In the genomic region with DNA sequence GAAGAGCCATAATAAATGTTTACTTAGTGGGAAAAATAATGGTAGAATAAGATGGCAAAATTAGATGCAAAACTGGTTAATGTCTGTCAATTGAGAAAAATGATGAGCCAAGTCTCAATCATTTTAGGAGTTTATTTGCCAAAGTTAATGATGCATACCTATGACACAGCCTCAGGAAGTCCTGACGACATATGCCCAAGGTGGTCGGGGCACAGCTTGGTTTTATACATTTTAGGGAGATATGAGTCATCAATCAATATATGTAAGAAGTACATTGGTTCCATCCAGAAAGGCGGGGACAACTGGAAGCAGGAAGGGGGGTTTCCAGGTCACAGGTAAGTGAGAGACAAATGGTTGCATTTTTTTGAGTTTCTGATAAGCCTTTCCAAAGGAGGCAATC, we compare ENCODE assay signal across 19 cellular contexts. TPM values are rescaled to one million over a fixed set of nuclear protein-coding genes. Genes with fewer than 3 reads are reported as not detected.
A peak's percentile ranks its signal among the peaks of the same experiment; 100 is the strongest.
DNase-seq lines count a peak whose midpoint lies in the region; ATAC-seq, FAIRE-seq and TF ChIP-seq lines count a peak whose summit lies in the region.
"Had no signal": no experiment of that assay in that cellular context is flagged by ENCODE, and none has a peak within 500 bp of the region (broad histone marks: within the 10 kb centered on the region; RNA-seq: fewer than 3 reads in every experiment).

No MANE protein-coding gene starts in this region.

- H3K4me3 ChIP-seq in HepG2 (replicated peaks in 1 of 3; ENCODE audit: insufficient read depth in 1 of 3, low read depth in 2 of 3, low read length in 3 of 3) (no peak overlapping the region), right lobe of liver (no peak overlapping the region), fibroblast of lung (replicated peaks in 1 of 4; ENCODE audit: control extremely low read depth in 1 of 4, insufficient read depth in 1 of 4, low read depth in 3 of 4, low read length in 4 of 4) (no peak overlapping the region), upper lobe of right lung (no peak overlapping the region), suprapubic skin (no peak overlapping the region), OCI-LY7 (ENCODE audit: low read depth, low read length, poor library complexity, severe bottlenecking) (no peak overlapping the region)
- H3K4me3 ChIP-seq: coronary artery had no signal

- TF ChIP-seq CTCF in HepG2 (CRISPR knock-in tag; IDR thresholded peaks at IDR 0.05), result no peak
- TF ChIP-seq CTCF in right lobe of liver (IDR thresholded peaks at IDR 0.05), result no peak
- TF ChIP-seq CTCF in fibroblast of lung (conservative IDR thresholded peaks at IDR 0.05 in 1 of 2, IDR thresholded peaks at IDR 0.05 in 1 of 2; ENCODE audit: low read depth in 1 of 2, low read length in 2 of 2), result no peak
- no peak for TF ChIP-seq CTCF in upper lobe of right lung (IDR thresholded peaks at IDR 0.05)
- TF ChIP-seq CTCF in suprapubic skin (IDR thresholded peaks at IDR 0.05), result no peak
- no peak for TF ChIP-seq CTCF in OCI-LY7 (conservative IDR thresholded peaks at IDR 0.05; ENCODE audit: low read length)

- BruUV-seq in HepG2 (replicated peaks; lab: Mats Ljungman, UMichigan), result no TSS peak
- no TSS peak for BruUV-seq in OCI-LY7 (replicated peaks; lab: Mats Ljungman, UMichigan)

- CTCF ChIA-PET in HepG2 (lab: Yijun Ruan, JAX; ENCODE audit: low intra/inter-chr PET ratio, low total read pairs) (no interaction called here), OCI-LY7 (lab: Charles Lee; ENCODE audit: unreplicated experiment) (no interaction called here)

- no peak overlapping the region for H3K9ac ChIP-seq in HepG2 (ENCODE audit: insufficient read depth, low read depth, low read length)
- H3K9ac ChIP-seq in fibroblast of lung (ENCODE audit: insufficient read depth, low read length), result no peak overlapping the region

- POLR2A ChIA-PET in HepG2 (lab: Yijun Ruan, JAX) (no interaction called here), OCI-LY7 (lab: Charles Lee) (interaction anchor here (0.6 kb wide), 1 partner anchor 60 kb away, joined by 3 read pairs; no protein-coding TSS in a partner anchor)

- H3K4me2 ChIP-seq in HepG2 (ENCODE audit: low read depth, low read length) (no peak overlapping the region), fibroblast of lung (ENCODE audit: extremely low read depth, insufficient read depth, low read length) (no peak overlapping the region), OCI-LY7 (ENCODE audit: low read length) (no peak overlapping the region)

- H3K36me3 ChIP-seq in HepG2 (replicated peaks in 1 of 2; ENCODE audit: control insufficient read depth in 1 of 2, insufficient read depth in 2 of 2, low read length in 2 of 2) (no peaks in the 10 kb centered on the region), right lobe of liver (no peaks in the 10 kb centered on the region), fibroblast of lung (ENCODE audit: control insufficient read depth, insufficient read depth, low read length) (no peaks in the 10 kb centered on the region), upper lobe of right lung (no peaks in the 10 kb centered on the region), suprapubic skin (no peaks in the 10 kb centered on the region), OCI-LY7 (ENCODE audit: insufficient read depth, low read length) (no peaks in the 10 kb centered on the region)

- no peaks in the 10 kb centered on the region for H3K79me2 ChIP-seq in HepG2 (ENCODE audit: insufficient read depth, low read length)
- no peaks in the 10 kb centered on the region for H3K79me2 ChIP-seq in fibroblast of lung (ENCODE audit: control insufficient read depth, insufficient read depth, low read length)
- H3K79me2 ChIP-seq in OCI-LY7 (ENCODE audit: insufficient read depth, low read depth, low read length), result no peaks in the 10 kb centered on the region

- peaks cover 9% of the 10 kb centered on the region; the same call in 1 of the 2 replicates for H3K4me1 ChIP-seq in HepG2 (ENCODE audit: insufficient read depth, low read length)
- H3K4me1 ChIP-seq in right lobe of liver, result no peaks in the 10 kb centered on the region
- H3K4me1 ChIP-seq in fibroblast of lung (ENCODE audit: control insufficient read depth, extremely low read depth, insufficient read depth, low read length), result peaks cover 36% of the 10 kb centered on the region
- peaks cover 20% of the 10 kb centered on the region for H3K4me1 ChIP-seq in upper lobe of right lung
- H3K4me1 ChIP-seq in suprapubic skin, result peaks cover 36% of the 10 kb centered on the region
- H3K4me1 ChIP-seq in OCI-LY7 (ENCODE audit: insufficient read depth, low read length, poor library complexity, severe bottlenecking), result no peaks in the 10 kb centered on the region

- TF ChIP-seq POLR2A in HepG2 (IDR thresholded peaks at IDR 0.05; ENCODE audit: insufficient read depth in 1 of 2, low read depth in 2 of 2, low read length in 2 of 2), result no peak
- no peak for TF ChIP-seq POLR2A in right lobe of liver (IDR thresholded peaks at IDR 0.05)
- no peak for TF ChIP-seq POLR2A in suprapubic skin (IDR thresholded peaks at IDR 0.05)

- in situ Hi-C loops in HepG2 (cut with HindIII; ENCODE audit: extremely low pct_ligation_motif_present, low pct_unique_long_range_greater_than_20kb), result no loop called here

- FAIRE-seq in HepG2 (lab: Jason Lieb, UNC), result no peak
- FAIRE-seq: islet of Langerhans had no signal

- H4K20me1 ChIP-seq in HepG2 (ENCODE audit: insufficient read depth, low read length), result no peaks in the 10 kb centered on the region
- H4K20me1 ChIP-seq in fibroblast of lung (ENCODE audit: control insufficient read depth, extremely low read depth, insufficient read depth, low read length), result no peaks in the 10 kb centered on the region
- H4K20me1 ChIP-seq in OCI-LY7 (ENCODE audit: insufficient read depth, low read length), result no peaks in the 10 kb centered on the region

- no peaks in the 10 kb centered on the region for H3K9me3 ChIP-seq in HepG2 (ENCODE audit: low read length)
- H3K9me3 ChIP-seq in right lobe of liver, result no peaks in the 10 kb centered on the region
- H3K9me3 ChIP-seq in fibroblast of lung (ENCODE audit: control insufficient read depth, insufficient read depth, low read depth, low read length), result no peaks in the 10 kb centered on the region
- no peaks in the 10 kb centered on the region for H3K9me3 ChIP-seq in upper lobe of right lung
- no peaks in the 10 kb centered on the region for H3K9me3 ChIP-seq in suprapubic skin
- no peaks in the 10 kb centered on the region for H3K9me3 ChIP-seq in OCI-LY7 (ENCODE audit: low read length)

- DNase-seq in HepG2 (ENCODE audit: low spot score) (no peak), right lobe of liver (no peak), RKO (ENCODE audit: low spot score) (peak; percentile 46), fibroblast of lung (ENCODE audit: low read depth in 2 of 2) (no peak), upper lobe of right lung (no peak), suprapubic skin (ENCODE audit: low spot score in 2 of 2) (no peak), OCI-LY7 (ENCODE audit: low spot score) (no peak), NCI-H524 (lab: John Stamatoyannopoulos, UW) (no peak)
- DNase-seq: activated gamma-delta T cell; AML-193; GDM1; NCI-H2171; NK-92 treated with Interleukin-12 subunit alpha and Interleukin-12 subunit beta, amount 100 ng/mL, for 24 hours; SIG-M5; stimulated activated naive B cell treated with anti-CD40 and anti-IgM and Interleukin-4, amounts not matched to agents 10 μg/mL and 1 μg/mL and 100 μg/mL, for 72 hours; T1000 had no signal

- no peak for TF ChIP-seq RAD21 in HepG2 (CRISPR knock-in tag; IDR thresholded peaks at IDR 0.05)

- no peak for ATAC-seq in HepG2
- ATAC-seq in right lobe of liver, result no peak
- ATAC-seq in upper lobe of right lung, result no peak
- ATAC-seq: stimulated activated naive B cell treated with anti-CD40 and anti-IgM and Interleukin-4, amounts not matched to agents 10 μg/mL and 1 μg/mL and 100 μg/mL, for 72 hours had no signal

- H3K9me2 ChIP-seq in OCI-LY7 (ENCODE audit: insufficient read depth, low read length), result no peaks in the 10 kb centered on the region

- no peak overlapping the region for H3K27ac ChIP-seq in HepG2 (ENCODE audit: extremely low read length, insufficient read depth, low read length)
- H3K27ac ChIP-seq in right lobe of liver, result no peak overlapping the region
- H3K27ac ChIP-seq in fibroblast of lung (ENCODE audit: insufficient read depth, low read length), result peak overlapping the region; percentile 88
- peak overlapping the region; percentile 36 for H3K27ac ChIP-seq in upper lobe of right lung
- H3K27ac ChIP-seq in suprapubic skin, result no peak overlapping the region
- H3K27ac ChIP-seq in OCI-LY7 (ENCODE audit: low read depth, low read length, poor library complexity, severe bottlenecking), result no peak overlapping the region
- H3K27ac ChIP-seq: coronary artery had no signal

- H3K27me3 ChIP-seq in HepG2 (ENCODE audit: control insufficient read depth in 1 of 2, insufficient read depth in 2 of 2, low read length in 2 of 2) (peaks cover 0 to 1% of the 10 kb centered on the region in 2 experiments; a peak in 2 of 5 replicates), right lobe of liver (no peaks in the 10 kb centered on the region), fibroblast of lung (ENCODE audit: control insufficient read depth, insufficient read depth, low read length) (no peaks in the 10 kb centered on the region), upper lobe of right lung (no peaks in the 10 kb centered on the region), suprapubic skin (no peaks in the 10 kb centered on the region)

- TF ChIP-seq EP300 in HepG2 (IDR thresholded peaks at IDR 0.05; ENCODE audit: low read depth in 2 of 2, low read length in 2 of 2) (no peak), HepG2 (CRISPR knock-in tag; IDR thresholded peaks at IDR 0.05; ENCODE audit: borderline replicate concordance) (no peak), suprapubic skin (IDR thresholded peaks at IDR 0.05) (no peak)

- WGBS in HepG2 (ENCODE audit: low lambda C conversion rate), result 21% methylated on average over 3 of the region's 3 CpGs
- 66% methylated on average over 3 of the region's 3 CpGs for WGBS in right lobe of liver (ENCODE audit: insufficient coverage, low coverage, low lambda C conversion rate, missing lambda C conversion rate)
- 70% methylated on average over 3 of the region's 3 CpGs for WGBS in suprapubic skin

- intact Hi-C loops in HepG2 (cut with micrococcal nuclease; ENCODE audit: unreplicated experiment), result no loop called here
- intact Hi-C loops in right lobe of liver (cut with DNase I), result no loop called here
- intact Hi-C loops in upper lobe of right lung (cut with DNase I), result no loop called here
- intact Hi-C loops in OCI-LY7 (cut with micrococcal nuclease; ENCODE audit: unreplicated experiment), result no loop called here

- H2AFZ ChIP-seq in HepG2 (ENCODE audit: low read length), result no peak overlapping the region
- no peak overlapping the region for H2AFZ ChIP-seq in fibroblast of lung (ENCODE audit: low read length)
- no peak overlapping the region for H2AFZ ChIP-seq in OCI-LY7 (ENCODE audit: low read length)

RNA-seq across cellular contexts. Expression of gene CLEC3B, which starts 31.5 kb away (rescaled TPM):
- not detected in 2 replicates for total RNA-seq in HepG2 (2016; rRNA removed; fragmentation: Illumina TruSeq; extraction: Trizol)
- not detected in 2 replicates for total RNA-seq in HepG2 (2016; cell fraction: cytosol; rRNA removed; fragmentation: Illumina TruSeq; extraction: Trizol; ENCODE audit: low read depth)
- total RNA-seq in HepG2 (2016; cell fraction: insoluble cytoplasmic fraction; rRNA removed; fragmentation: Illumina TruSeq; extraction: Trizol), result not detected in 2 replicates
- total RNA-seq in HepG2 (2016; cell fraction: membrane; rRNA removed; fragmentation: Illumina TruSeq; extraction: Trizol), result not detected in 2 replicates
- total RNA-seq in HepG2 (2016; cell fraction: nucleus; rRNA removed; fragmentation: Illumina TruSeq; extraction: Trizol), result not detected in 2 replicates
- 0.07 and 0.10 TPM in 2 replicates for polyA plus RNA-seq in HepG2 (2011; rRNA removed)
- polyA plus RNA-seq in HepG2 (2011; cell fraction: cytosol; rRNA removed), result not detected in 2 replicates
- 0.39 and 0.47 TPM in 2 replicates for polyA plus RNA-seq in HepG2 (2011; cell fraction: nucleus; rRNA removed)
- polyA plus RNA-seq in HepG2 (2012), result 0.24 TPM in 1 of 2 replicates, not detected in the other
- not detected in 2 replicates for polyA plus RNA-seq in HepG2 (2016; cell fraction: cytosol; fragmentation: Illumina TruSeq; extraction: Trizol; ENCODE audit: low read depth)
- polyA plus RNA-seq in HepG2 (2016; cell fraction: insoluble cytoplasmic fraction; fragmentation: Illumina TruSeq; extraction: Trizol; ENCODE audit: low read depth), result not detected in 2 replicates
- polyA plus RNA-seq in HepG2 (2016; cell fraction: membrane; fragmentation: Illumina TruSeq; extraction: Trizol; ENCODE audit: low read depth), result not detected in 2 replicates
- polyA plus RNA-seq in HepG2 (2016; cell fraction: nucleus; fragmentation: Illumina TruSeq; extraction: Trizol; ENCODE audit: insufficient read depth, low read depth), result 0.77 TPM in 1 of 2 replicates, not detected in the other
- 0.37 TPM in 1 of 2 replicates, not detected in the other for polyA minus RNA-seq in HepG2 (2011; rRNA and poly(A)+ RNA removed; ENCODE audit: low replicate concordance)
- polyA minus RNA-seq in HepG2 (2011; cell fraction: cytosol; rRNA and poly(A)+ RNA removed), result not detected in 2 replicates
- polyA minus RNA-seq in HepG2 (2011; cell fraction: nucleus; rRNA and poly(A)+ RNA removed), result 0.77 TPM in 1 of 2 replicates, not detected in the other
- total RNA-seq in right lobe of liver, result 10 to 100 TPM; 14.4 to 22.1 (median 19.6) TPM
- total RNA-seq in fibroblast of lung, result 20.0 and 56.3 TPM in 2 replicates
- 49.2 and 87.2 TPM in 2 replicates for polyA plus RNA-seq in fibroblast of lung
- polyA plus RNA-seq in fibroblast of lung (2012), result 93.0 and 161 TPM in 2 replicates
- 15.2 and 32.2 TPM in 2 replicates for polyA minus RNA-seq in fibroblast of lung (ENCODE audit: low replicate concordance)
- 265 TPM for total RNA-seq in upper lobe of right lung
- 10 to 100 TPM; 27.4 to 42.3 (median 29.3) TPM for total RNA-seq in suprapubic skin
- total RNA-seq in OCI-LY7 (2014; rRNA removed; shearing (Covaris generic)), result 1.3 TPM in 1 of 2 replicates, not detected in the other
- not detected in 2 replicates for total RNA-seq in OCI-LY7 (2022)
- total RNA-seq: H7 had no signal

Comparison
In these comparisons a context has a peak if more than half of its experiments do, and no peak if none do; other contexts are left out.
1. H3K27ac ChIP-seq: peak in fibroblast of lung (single experiment) and upper lobe of right lung (single experiment); none in HepG2 (single experiment), right lobe of liver (0 of 3), suprapubic skin (single experiment) and OCI-LY7 (single experiment).